In the genomic region with DNA sequence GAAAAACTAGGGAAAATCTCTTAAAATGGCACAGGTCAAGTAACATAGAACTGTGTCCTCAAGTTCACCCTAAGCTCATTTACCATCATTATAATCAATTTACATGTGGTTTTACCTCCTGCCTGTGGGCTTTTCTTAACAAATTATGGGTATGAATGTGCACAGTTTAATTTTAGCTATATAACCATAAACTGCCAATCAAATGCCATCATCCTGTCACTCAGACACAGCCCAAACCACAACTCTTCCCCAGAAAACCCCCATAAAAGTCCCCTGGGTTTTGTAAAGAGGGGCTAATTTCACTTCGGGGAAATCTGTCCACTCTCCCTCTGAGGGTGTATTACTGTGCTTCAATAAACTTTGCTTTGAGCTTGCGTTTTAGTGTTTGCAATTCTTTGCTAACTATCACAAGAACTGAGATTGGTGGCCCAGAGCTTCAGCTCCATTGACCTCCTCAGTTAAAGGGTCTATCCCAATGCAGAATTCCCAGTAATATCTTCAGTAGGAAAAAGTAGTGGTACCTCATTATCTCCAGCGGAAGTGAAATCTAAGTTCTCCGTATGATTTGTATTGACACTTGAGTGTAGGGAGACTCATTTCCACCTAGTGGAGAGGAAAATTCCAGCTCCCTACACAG, we compare ENCODE assay signal across 14 cellular contexts.
DNase-seq lines count a peak whose midpoint lies in the region; ATAC-seq lines count a peak whose summit lies in the region.
"Had no signal": no experiment of that assay in that cellular context is flagged by ENCODE, and none has a peak within 500 bp of the region (broad histone marks: within the 10 kb centered on the region; RNA-seq: fewer than 3 reads in every experiment).

No MANE protein-coding gene starts in this region.

- DNase-seq in germinal center (ENCODE audit: low spot score) (peak; percentile 41), iPS-NIHi11 (ENCODE audit: low spot score) (no peak), RKO (ENCODE audit: low spot score) (no peak), NCI-H1436 (lab: John Stamatoyannopoulos, UW) (no peak)
- DNase-seq in stimulated activated naive CD8-positive, alpha-beta T cell treated with anti-CD3 and anti-CD28 coated beads, Interleukin-15, Interleukin-2, amounts not matched to agents 100 U/mL and 50 U/mL, for 24 hours, result no peak
- DNase-seq: activated T-cell treated with anti-CD3 and anti-CD28 coated beads, Interleukin-2, amount 50 U/mL, for 4 hours; mucosa of descending colon; NCI-H2171; retina; transverse colon had no signal

- peak; percentile 76 for ATAC-seq in GM18873 (IDR thresholded peaks at IDR 0.05; ENCODE audit: low FRiP score, unreplicated experiment)
- ATAC-seq in GM21619 (IDR thresholded peaks at IDR 0.05; ENCODE audit: unreplicated experiment), result peak; percentile 81
- ATAC-seq in HG03095 (IDR thresholded peaks at IDR 0.05; ENCODE audit: unreplicated experiment), result peak; percentile 65
- ATAC-seq in stimulated activated naive CD8-positive, alpha-beta T cell treated with anti-CD3 and anti-CD28 coated beads, Interleukin-15, Interleukin-2, amounts not matched to agents 100 U/mL and 50 U/mL, for 24 hours, result no peak
- ATAC-seq: activated T-cell treated with anti-CD3 and anti-CD28 coated beads, Interleukin-2, amount 50 U/mL, for 4 hours; mucosa of descending colon; WTC11 had no signal
